Comparison of ENCODE assay signal across 28 cellular contexts in the genomic region with DNA sequence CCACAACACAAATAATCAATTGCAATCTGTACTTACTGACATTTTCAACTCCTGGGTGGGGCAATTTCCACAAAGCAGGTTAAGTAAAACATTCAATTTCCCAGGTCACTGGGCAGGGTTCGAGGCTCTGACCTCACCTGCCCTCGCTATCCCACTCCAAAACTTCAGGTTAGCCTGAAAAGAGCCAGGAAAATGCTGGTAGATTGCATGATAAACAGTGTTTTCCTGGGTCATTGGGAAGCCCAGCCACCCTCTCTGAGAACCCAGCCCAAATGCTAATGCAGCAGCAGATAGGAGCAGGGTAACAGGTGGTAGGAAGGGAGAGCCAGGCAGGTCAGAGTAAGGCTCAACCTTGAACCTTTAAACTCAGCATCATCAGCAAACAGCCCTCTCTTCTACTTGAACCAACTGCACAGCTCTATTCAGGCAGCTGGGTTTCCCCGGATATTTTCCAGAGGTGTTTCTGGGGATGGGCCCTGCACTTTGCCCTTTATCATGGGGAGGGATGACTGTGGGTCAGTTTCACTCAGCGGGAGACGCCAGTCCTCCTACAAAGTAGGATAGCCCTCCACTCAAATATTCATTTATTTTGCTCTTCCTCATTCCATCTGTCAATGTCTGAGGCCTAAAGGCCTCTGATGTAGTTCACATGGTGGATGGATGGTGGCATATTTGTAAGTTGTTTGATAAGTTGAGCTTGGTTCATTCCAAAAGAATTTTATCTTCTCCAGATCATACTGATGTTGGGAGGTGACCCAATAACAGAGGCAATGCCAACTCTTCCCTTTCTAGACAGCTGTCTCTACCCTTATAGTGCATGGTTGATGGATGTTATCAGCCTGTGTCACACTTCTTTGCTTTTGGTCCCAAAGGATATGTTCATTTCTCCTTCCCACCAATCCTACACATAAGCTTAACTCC.
"Had no signal": no experiment of that assay in that cellular context is flagged by ENCODE, and none has a peak within 500 bp of the region (broad histone marks: within the 10 kb centered on the region; RNA-seq: fewer than 3 reads in every experiment).

No MANE protein-coding gene starts in this region.

- DNase-seq: activated CD4-positive, alpha-beta T cell treated with anti-CD3 and anti-CD28 coated beads, Interleukin-2, amount 10 ng/mL, durations not matched to agents 24 days and 14 days; activated CD4-positive, alpha-beta T cell treated with anti-CD3 and anti-CD28 coated beads, Interleukin-2, amount 50 U/mL, for 4 hours; activated CD8-positive, alpha-beta T cell treated with anti-CD3 and anti-CD28 coated beads for 36 hours; activated gamma-delta T cell treated with Interleukin-2 at 50 U/mL for 16 hours; activated naive CD4-positive, alpha-beta T cell treated with anti-CD3 and anti-CD28 coated beads for 36 hours; activated T-cell treated with anti-CD3 and anti-CD28 coated beads, Interleukin-2, amount 50 U/mL, for 1 hour; adrenal gland; brain microvascular endothelial cell; NCI-H1105; NCI-H1417 treated with DMSO at 0.1 percent for 48 hours; NCI-H187 treated with DMSO at 0.1 percent for 48 hours; NCI-H2081; NCI-H2171 treated with DMSO at 0.1 percent for 48 hours; NCI-H2227 treated with DMSO at 0.1 percent for 48 hours; NCI-H446; NCI-H510A treated with DMSO at 0.1 percent for 48 hours; NCI-H526 treated with DMSO at 0.1 percent for 48 hours; NCI-H774; Peyer's patch; RPMI8226; SHP77 treated with DMSO at 0.1 percent for 48 hours; SK-N-SH had no signal

- H3K9ac ChIP-seq: SK-N-SH had no signal

- H3K4me1 Mint-ChIP-seq: central memory CD8-positive, alpha-beta T cell had no signal

- H3K4me3 ChIP-seq: adrenal gland, Peyer's patch, SJSA1 had no signal

- H3K27me3 ChIP-seq: adrenal gland, brain microvascular endothelial cell, Peyer's patch, SJSA1 had no signal

- H3K36me3 ChIP-seq: adrenal gland, brain microvascular endothelial cell, Peyer's patch, SJSA1 had no signal

- H3K9me3 ChIP-seq: adrenal gland, Peyer's patch, SJSA1, SK-N-SH had no signal

- H3K27ac ChIP-seq: adrenal gland, brain microvascular endothelial cell, Peyer's patch, SJSA1 had no signal

- H3K27me3 Mint-ChIP-seq: activated CD4-positive, alpha-beta T cell treated with anti-CD3 and anti-CD28 coated beads, Interleukin-2, amount 10 ng/mL, durations not matched to agents 24 days and 14 days; activated CD8-positive, alpha-beta T cell treated with anti-CD3 and anti-CD28 coated beads for 36 hours; central memory CD8-positive, alpha-beta T cell had no signal

- H3K4me1 ChIP-seq: adrenal gland, Peyer's patch had no signal

- H3K4me2 ChIP-seq: SK-N-SH had no signal

- H3K4me3 Mint-ChIP-seq: activated CD4-positive, alpha-beta T cell treated with anti-CD3 and anti-CD28 coated beads, Interleukin-2, amount 10 ng/mL, durations not matched to agents 24 days and 14 days; activated CD8-positive, alpha-beta T cell treated with anti-CD3 and anti-CD28 coated beads for 36 hours; activated naive CD4-positive, alpha-beta T cell treated with anti-CD3 and anti-CD28 coated beads for 36 hours; central memory CD8-positive, alpha-beta T cell; T-helper 1 cell treated with Interleukin-12 subunit alpha and Interleukin-12 subunit beta and Interleukin-4 antibody, amounts not matched to agents 30 μg/mL and 1 μg/mL, for 36 hours; T-helper 2 cell treated with Interferon-gamma antibody and Interleukin-4, amounts not matched to agents 5 μg/mL and 100 μg/mL, for 36 hours had no signal

- FAIRE-seq: TTC549 had no signal

- H3K27ac Mint-ChIP-seq: activated CD4-positive, alpha-beta T cell treated with anti-CD3 and anti-CD28 coated beads, Interleukin-2, amount 10 ng/mL, durations not matched to agents 24 days and 14 days; activated CD8-positive, alpha-beta T cell treated with anti-CD3 and anti-CD28 coated beads for 36 hours; activated naive CD4-positive, alpha-beta T cell treated with anti-CD3 and anti-CD28 coated beads for 36 hours; activated naive CD4-positive, alpha-beta T cell treated with anti-CD3 and anti-CD28 coated beads, Interleukin-2, amount 50 U/mL, for 72 hours; T-helper 1 cell treated with Interleukin-12 subunit alpha and Interleukin-12 subunit beta and Interleukin-4 antibody, amounts not matched to agents 30 μg/mL and 1 μg/mL, for 36 hours; T-helper 2 cell treated with Interferon-gamma antibody and Interleukin-4, amounts not matched to agents 5 μg/mL and 100 μg/mL, for 36 hours had no signal
